In genomic region chrX:6262959-6263358, GRCh38 we compare ENCODE assay signal across 33 cellular contexts. TPM values are rescaled to one million over a fixed set of nuclear protein-coding genes. Genes with fewer than 3 reads are reported as not detected.
DNase-seq lines count a peak whose midpoint lies in the region; ATAC-seq, FAIRE-seq and TF ChIP-seq lines count a peak whose summit lies in the region.
"Had no signal": no experiment of that assay in that cellular context is flagged by ENCODE, and none has a peak within 500 bp of the region (broad histone marks: within the 10 kb centered on the region; RNA-seq: fewer than 3 reads in every experiment).

No MANE protein-coding gene starts in this region.

- H3K4me3 ChIP-seq in GM12878: no peak overlapping the region
- H3K4me3 ChIP-seq: A549; BLaER1; BLaER1 treated with 17β-estradiol and CSF1 and Interleukin-3, amounts not matched to agents 10 nM and 100 nM had no signal

- H3K79me2 ChIP-seq in GM12878 (ENCODE audit: control insufficient read depth, insufficient read depth, low read length): no peaks in the 10 kb centered on the region

- H3K9me3 ChIP-seq in GM12878 (replicated peaks; ENCODE audit: control insufficient read depth, insufficient read depth, low read length): no peaks in the 10 kb centered on the region
- H3K9me3 ChIP-seq: A549, BE2C, BLaER1, Caco-2 had no signal

- no peak for TF ChIP-seq RAD21 in GM12878 (IDR thresholded peaks at IDR 0.05; ENCODE audit: insufficient read depth, low read depth, low read length)

- in situ Hi-C loops in GM12878 (cut with MboI): no loop called here

- H4K20me1 ChIP-seq in GM12878 (ENCODE audit: control insufficient read depth, insufficient read depth): no peaks in the 10 kb centered on the region
- H4K20me1 ChIP-seq: BLaER1; BLaER1 treated with 17β-estradiol and CSF1 and Interleukin-3, amounts not matched to agents 10 nM and 100 nM had no signal

- intact Hi-C loops in GM12878 (cut with micrococcal nuclease; ENCODE audit: unreplicated experiment) (no loop called here), left colon (cut with DNase I, micrococcal nuclease) (no loop called here)

- TF ChIP-seq EP300 in GM12878 (IDR thresholded peaks at IDR 0.05; ENCODE audit: borderline replicate concordance in 1 of 2, control insufficient read depth in 1 of 2, low read depth in 2 of 2, low read length in 2 of 2): no peak

- H3K4me1 ChIP-seq in GM12878 (ENCODE audit: control insufficient read depth, insufficient read depth, low read length): no peaks in the 10 kb centered on the region
- H3K4me1 ChIP-seq: A549, BE2C, BLaER1, Caco-2 had no signal

- RAD21 ChIA-PET in GM12878 (lab: Charles Lee; ENCODE audit: unreplicated experiment): interaction anchor here (1.1 to 1.5 kb wide), 2 partner anchors 15 to 23 kb away, joined by 3 to 6 read pairs; no protein-coding TSS in a partner anchor

- TF ChIP-seq CTCF in GM12878 (IDR thresholded peaks at IDR 0.05 in 2 of 3, conservative IDR thresholded peaks at IDR 0.05 in 1 of 3; ENCODE audit: control insufficient read depth in 2 of 3, extremely low read depth in 1 of 3, insufficient read depth in 1 of 3, low read depth in 3 of 3, low read length in 3 of 3): no peak

- DNase-seq in GM12878 (ENCODE audit: low read depth, low spot score) (no peak), RKO (ENCODE audit: low spot score) (no peak), left colon (no peak)
- DNase-seq: 8988T; ACHN; AML-193; BE2C; C1 segment of cervical spinal cord; Caco-2; Calu3; CD4-positive, alpha-beta memory T cell; CD4-positive, alpha-beta T cell; CD4-positive, CD25-positive, alpha-beta regulatory T cell; CD8-positive, alpha-beta memory T cell; CD8-positive, alpha-beta T cell; COR-L47; DMS 273 treated with DMSO at 0.1 percent for 48 hours; DMS153; DMS53; DMS79; DMS79 treated with DMSO at 0.1 percent for 48 hours; DND-41; EL had no signal

- SMC1A ChIA-PET in GM12878 (lab: Charles Lee; ENCODE audit: uncharacterized antibody, unreplicated experiment): interaction anchor here (0.8 to 2.2 kb wide), 4 partner anchors 8 to 37 kb away, joined by 3 to 8 read pairs (median 4); no protein-coding TSS in a partner anchor

- ATAC-seq in HG02885 (IDR thresholded peaks at IDR 0.05; ENCODE audit: poor library complexity, unreplicated experiment) (peak; percentile 45), GM12878 (peak; percentile 67), left colon (no peak)
- ATAC-seq: A549; CD8-positive, alpha-beta T cell had no signal

- no peak overlapping the region for H2AFZ ChIP-seq in GM12878 (ENCODE audit: control insufficient read depth, low read depth, low read length)

- no peak overlapping the region for H3K9ac ChIP-seq in GM12878 (ENCODE audit: control insufficient read depth, insufficient read depth, low read length)
- H3K9ac ChIP-seq: BLaER1; BLaER1 treated with 17β-estradiol and CSF1 and Interleukin-3, amounts not matched to agents 10 nM and 100 nM had no signal

- no peak overlapping the region for H3K27ac ChIP-seq in GM12878 (ENCODE audit: control insufficient read depth, insufficient read depth)
- H3K27ac ChIP-seq: 22Rv1; A549; BLaER1; BLaER1 treated with 17β-estradiol and CSF1 and Interleukin-3, amounts not matched to agents 10 nM and 100 nM; C4-2B had no signal

- FAIRE-seq in GM12878 (lab: Jason Lieb, UNC): no peak
- FAIRE-seq: A204.1, D721Med had no signal

- no peak for TF ChIP-seq POLR2A in GM12878 (IDR thresholded peaks at IDR 0.05; ENCODE audit: low read depth, low read length)

- BruUV-seq in GM12878 (replicated peaks; lab: Mats Ljungman, UMichigan): no TSS peak

- H3K4me2 ChIP-seq in GM12878 (ENCODE audit: control insufficient read depth, insufficient read depth): no peak overlapping the region
- H3K4me2 ChIP-seq: A549; BLaER1; BLaER1 treated with 17β-estradiol and CSF1 and Interleukin-3, amounts not matched to agents 10 nM and 100 nM had no signal

- POLR2A ChIA-PET in GM12878 (lab: Charles Lee): no interaction called here

- WGBS in GM12878 (ENCODE audit: insufficient coverage, insufficient replicate concordance, low lambda C conversion rate, missing lambda C conversion rate): 0% methylated on average over 3 of the region's 3 CpGs

- no peaks in the 10 kb centered on the region for H3K36me3 ChIP-seq in GM12878 (ENCODE audit: control insufficient read depth in 2 of 2, insufficient read depth in 2 of 2, low read length in 1 of 2)
- H3K36me3 ChIP-seq: BE2C; BLaER1; BLaER1 treated with 17β-estradiol and CSF1 and Interleukin-3, amounts not matched to agents 10 nM and 100 nM had no signal

- CTCF ChIA-PET in GM12878 (lab: Yijun Ruan, JAX): interaction anchor here (0.7 to 2.1 kb wide), 2 partner anchors 101 to 242 kb away, joined by 3 to 5 read pairs; no protein-coding TSS in a partner anchor

- no peaks in the 10 kb centered on the region for H3K27me3 ChIP-seq in GM12878 (replicated peaks in 1 of 2; ENCODE audit: control insufficient read depth in 2 of 2, insufficient read depth in 2 of 2, low read length in 1 of 2)
- H3K27me3 ChIP-seq: BE2C; BLaER1; BLaER1 treated with 17β-estradiol and CSF1 and Interleukin-3, amounts not matched to agents 10 nM and 100 nM had no signal

TF ChIP-seq in GM12878, 131 proteins besides CTCF, POLR2A, EP300 and RAD21:
- peak; percentile 72 for TF ChIP-seq MEF2B (IDR thresholded peaks at IDR 0.05; ENCODE audit: partially characterized antibody, poor library complexity, severe bottlenecking)
- no peak for TF ChIP-seq SRF (IDR thresholded peaks at IDR 0.05; ENCODE audit: low read depth in 2 of 2, low read length in 2 of 2)
- no peak for TF ChIP-seq ZNF207 (IDR thresholded peaks at IDR 0.05; ENCODE audit: borderline replicate concordance)
- TF ChIP-seq RELA (IDR thresholded peaks at IDR 0.05; ENCODE audit: borderline replicate concordance, partially characterized antibody): no peak
- TF ChIP-seq MAX (IDR thresholded peaks at IDR 0.05; ENCODE audit: low read depth, low read length): no peak
- peak; percentile 75 for TF ChIP-seq NR2F1 (conservative IDR thresholded peaks at IDR 0.05)
- no peak for TF ChIP-seq ZSCAN29 (IDR thresholded peaks at IDR 0.05)

RNA-seq across cellular contexts. Expression of gene NLGN4X, which starts 34.3 kb away (rescaled TPM):
- total RNA-seq in GM12878 (2013; cell fraction: nucleolus; rRNA removed): 0.15 and 0.21 TPM in 2 replicates
- total RNA-seq in GM12878 (2014; rRNA removed) (0.11 and 0.16 TPM in 2 replicates), GM12878 (2014; rRNA removed; fragmentation: Illumina TruSeq; extraction: Trizol) (0.05 and 0.09 TPM in 2 replicates), GM12878 (2021) (0.11 and 0.21 TPM in 2 replicates), left colon (1 to 10 TPM; 1.7 to 1.8 TPM)
- polyA plus RNA-seq in GM12878 (2011; ENCODE audit: low read depth): not detected
- polyA plus RNA-seq in GM12878 (2011; rRNA removed) (0.91 and 1.5 TPM in 2 replicates), GM12878 (2014; fragmentation: Illumina TruSeq; extraction: Trizol) (0.09 and 0.14 TPM in 2 replicates), GM12878 (2014; fragmentation: Nextera tagmentation; extraction: Ambion mirVana) (under 1 TPM in 1 of 2 experiments, not detected in 1; 0.02 TPM), GM12878 (2014; rRNA removed) (0.23 TPM in 1 of 2 replicates, not detected in the other), GM12878 (2016; fragmentation: Nextera tagmentation; extraction: Ambion mirVana) (under 1 TPM; 0.03 to 0.04 TPM)
- polyA plus RNA-seq in GM12878 (2011; cell fraction: cytosol; rRNA removed): 2.7 and 3.0 TPM in 2 replicates
- 1.5 and 2.0 TPM in 2 replicates for polyA plus RNA-seq in GM12878 (2011; cell fraction: nucleus; rRNA removed)
- not detected in 2 replicates for polyA plus RNA-seq in GM12878 (2012)
- 10.8 and 15.1 TPM in 2 replicates for polyA minus RNA-seq in GM12878 (2011; rRNA and poly(A)+ RNA removed)
- 1.1 and 1.7 TPM in 2 replicates for polyA minus RNA-seq in GM12878 (2011; cell fraction: cytosol; rRNA and poly(A)+ RNA removed)
- polyA minus RNA-seq in GM12878 (2011; cell fraction: nucleus; rRNA and poly(A)+ RNA removed): 6.3 and 12.9 TPM in 2 replicates
- total RNA-seq: Caco-2; Calu3; CD4-positive, alpha-beta memory T cell; CD4-positive, CD25-positive, alpha-beta regulatory T cell; CD8-positive, alpha-beta memory T cell; CD8-positive, alpha-beta T cell had no signal
- polyA plus RNA-seq: AG04450; CD14-positive monocyte; CD4-positive, CD25-positive, alpha-beta regulatory T cell had no signal
